ENCODE assay signal across 24 cellular contexts in genomic region chr5:5950658-5951057, GRCh38.
"Had no signal": no experiment of that assay in that cellular context is flagged by ENCODE, and none has a peak within 500 bp of the region (broad histone marks: within the 10 kb centered on the region; RNA-seq: fewer than 3 reads in every experiment).

No MANE protein-coding gene starts in this region.

- H3K27me3 ChIP-seq: ovary, right lobe of liver, thyroid gland, tibial nerve, upper lobe of left lung had no signal

- ATAC-seq: natural killer cell; psoas muscle; right cardiac atrium; right lobe of liver; stimulated activated effector memory CD8-positive, alpha-beta T cell treated with anti-CD3 and anti-CD28 coated beads, Interleukin-12 subunit alpha, Interleukin-12 subunit beta, amount 100 ng/mL, for 72 hours; stimulated activated naive B cell treated with anti-CD40 and anti-IgM and Interleukin-4, amounts not matched to agents 10 μg/mL and 1 μg/mL and 100 μg/mL, for 72 hours had no signal

- H3K27ac ChIP-seq: neural progenitor cell, ovary, parathyroid adenoma, psoas muscle, right lobe of liver, sigmoid colon, stomach, thoracic aorta, thyroid gland, tibial nerve, upper lobe of left lung had no signal

- H3K4me1 ChIP-seq: neural progenitor cell, parathyroid adenoma, psoas muscle, right lobe of liver, sigmoid colon, stomach, thyroid gland, tibial nerve, upper lobe of left lung had no signal

- H3K4me3 ChIP-seq: neural progenitor cell, ovary, psoas muscle, right lobe of liver, sigmoid colon, stomach, thoracic aorta, thyroid gland, tibial nerve, upper lobe of left lung had no signal

- DNase-seq: natural killer cell; occipital lobe; ovary; posterior cingulate gyrus; psoas muscle; right cardiac atrium; right lobe of liver; sigmoid colon; small intestine; stimulated activated CD4-positive, alpha-beta T cell treated with anti-CD3 and anti-CD28 coated beads, Interleukin-15, amount 100 ng/mL, for 24 hours; stimulated activated CD4-positive, alpha-beta T cell treated with anti-CD3 and anti-CD28 coated beads, Interleukin-2, amount 100 ng/mL, for 24 hours; stimulated activated CD4-positive, alpha-beta T cell treated with anti-CD3 and anti-CD28 coated beads, Interleukin-2, amount 100 ng/mL, for 48 hours; stimulated activated CD4-positive, alpha-beta T cell treated with anti-CD3 and anti-CD28 coated beads, Interleukin-4, amount 100 ng/mL, for 24 hours; stimulated activated naive B cell treated with anti-CD40 and anti-IgM and Interleukin-4, amounts not matched to agents 10 μg/mL and 1 μg/mL and 100 μg/mL, for 72 hours; stimulated activated naive CD4-positive, alpha-beta T cell treated with Interleukin-2 at 50 U/mL for 16 hours; stomach; thyroid gland; trophoblast cell; upper lobe of left lung had no signal

- H3K36me3 ChIP-seq: neural progenitor cell, ovary, right lobe of liver, sigmoid colon, stomach, thoracic aorta, thyroid gland, tibial nerve, upper lobe of left lung had no signal

- H3K9me3 ChIP-seq: ovary, psoas muscle, sigmoid colon, stomach, thoracic aorta, thyroid gland, upper lobe of left lung had no signal
